In the genomic region with DNA sequence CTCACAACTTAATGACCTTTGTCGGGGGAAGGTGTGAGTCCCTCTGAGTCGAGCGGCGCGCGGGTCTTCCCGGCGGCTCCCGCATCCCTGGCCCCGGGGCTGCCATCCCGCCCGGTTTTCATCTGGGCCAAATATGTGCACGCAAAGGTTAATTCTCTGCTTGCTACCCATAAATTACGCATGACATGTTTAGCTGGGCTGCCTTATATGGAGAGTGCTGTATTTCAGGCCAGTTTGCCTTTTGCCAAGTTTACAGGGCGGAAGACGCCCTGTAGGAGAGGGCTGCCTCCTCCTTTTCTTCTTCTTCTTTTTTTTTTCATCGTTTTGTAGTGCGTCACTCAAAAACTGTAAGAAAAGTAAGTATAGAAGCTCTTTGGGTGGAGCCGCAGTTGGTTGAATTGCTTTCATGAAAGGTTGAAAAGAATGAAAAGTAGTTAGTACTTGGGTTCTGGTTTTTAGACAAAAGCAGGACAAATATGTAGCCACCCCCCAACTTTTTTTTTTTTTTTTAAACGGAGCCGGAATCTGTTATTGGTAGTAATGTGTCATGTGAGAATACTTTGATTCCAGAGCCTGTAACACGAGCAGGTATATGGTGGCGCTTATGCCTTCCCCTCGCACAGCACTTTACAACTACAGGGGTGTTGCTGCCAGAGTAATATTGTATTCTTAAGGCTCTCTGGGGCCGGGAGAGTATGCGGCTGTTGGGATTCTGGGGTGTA, we compare ENCODE assay signal across 8 cellular contexts. TPM values are rescaled to one million over a fixed set of nuclear protein-coding genes. Genes with fewer than 3 reads are reported as not detected.
DNase-seq lines count a peak whose midpoint lies in the region; ATAC-seq and TF ChIP-seq lines count a peak whose summit lies in the region.

No MANE protein-coding gene starts in this region.

- TF ChIP-seq CTCF in DOHH2 (IDR thresholded peaks at IDR 0.05; ENCODE audit: low read depth, low read length, poor library complexity, severe bottlenecking) (no peak), LNCaP clone FGC (IDR thresholded peaks at IDR 0.05; ENCODE audit: control insufficient read depth, extremely low read depth, insufficient read depth) (no peak), mammary epithelial cell (conservative IDR thresholded peaks at IDR 0.05 in 1 of 2, IDR thresholded peaks at IDR 0.05 in 1 of 2; ENCODE audit: extremely low read depth in 1 of 2, insufficient read depth in 1 of 2, low read depth in 1 of 2, low read length in 2 of 2) (no peak)

- CTCF ChIA-PET in mammary epithelial cell (lab: Charles Lee; ENCODE audit: low non-redundant PET) = no interaction called here

- H2AFZ ChIP-seq in mammary epithelial cell (ENCODE audit: low read depth, low read length) = peak overlapping the region; percentile 83

- in situ Hi-C loops in mammary epithelial cell (cut with MboI; ENCODE audit: low sequenced_read_pairs in 2 of 2) = loop anchor here in 1 of 2 donors (25.0 kb wide), 1 partner anchor 182 kb away; no protein-coding TSS in a partner anchor

- H3K9me3 ChIP-seq in DOHH2 (ENCODE audit: control insufficient read depth, insufficient read depth, low read length) (no peaks in the 10 kb centered on the region), mammary epithelial cell (replicated peaks; ENCODE audit: insufficient read depth, low read length) (no peaks in the 10 kb centered on the region), skeletal muscle tissue (ENCODE audit: control insufficient read depth in 3 of 3, low read length in 3 of 3) (no peaks in the 10 kb centered on the region)

- H3K9ac ChIP-seq in mammary epithelial cell (ENCODE audit: insufficient read depth, low read length) (peak overlapping the region; percentile 92), skeletal muscle tissue (ENCODE audit: low read depth in 1 of 3, low read length in 3 of 3) (peak overlapping the region; percentile 90 to 98 (median 90))

- H3K4me2 ChIP-seq in DOHH2 (ENCODE audit: low read length) (peak overlapping the region; percentile 88), mammary epithelial cell (ENCODE audit: insufficient read depth, low read depth, low read length) (peak overlapping the region; percentile 92)

- intact Hi-C loops in mammary epithelial cell (cut with micrococcal nuclease) = loop anchor here (1.0 to 10.0 kb wide), 7 partner anchors 29 to 955 kb away; partner anchors contain the start of gene GPR87

- H3K9me2 ChIP-seq in DOHH2 (replicated peaks; ENCODE audit: control insufficient read depth, low read length) = no peaks in the 10 kb centered on the region

- DNase-seq in LNCaP clone FGC (ENCODE audit: low read depth) = peak; percentile 48
- peak; percentile 53 for DNase-seq in SHP77 treated with DMSO at 0.1 percent for 48 hours (lab: John Stamatoyannopoulos, UW)
- DNase-seq in mammary epithelial cell = peak; percentile 70
- peak; percentile 61 for DNase-seq in inferior parietal cortex (ENCODE audit: extremely low spot score)
- DNase-seq in middle frontal gyrus (ENCODE audit: extremely low spot score, low spot score) = no peak

- H3K79me2 ChIP-seq in DOHH2 (ENCODE audit: control insufficient read depth, low read length) = peaks cover 92% of the 10 kb centered on the region
- H3K79me2 ChIP-seq in mammary epithelial cell (ENCODE audit: insufficient read depth, low read length) = peaks cover 61% of the 10 kb centered on the region

- WGBS in mammary epithelial cell (ENCODE audit: low coverage, missing lambda C conversion rate) = 4% methylated on average over 15 of the region's 26 CpGs

- no peaks in the 10 kb centered on the region for H3K27me3 ChIP-seq in DOHH2 (ENCODE audit: control insufficient read depth, low read length)
- no peaks in the 10 kb centered on the region for H3K27me3 ChIP-seq in mammary epithelial cell (ENCODE audit: insufficient read depth, low read length)
- H3K27me3 ChIP-seq in skeletal muscle tissue (ENCODE audit: control insufficient read depth in 3 of 3, insufficient read depth in 3 of 3, low read length in 3 of 3) = no peaks in the 10 kb centered on the region

- H3K27ac ChIP-seq in DOHH2 (ENCODE audit: low read depth, low read length) (peak overlapping the region; percentile 93), mammary epithelial cell (ENCODE audit: insufficient read depth, low read depth, low read length) (peak overlapping the region; percentile 90), skeletal muscle tissue (ENCODE audit: low read depth, low read length) (peak overlapping the region; percentile 97)

- no TSS peak for BruUV-seq in mammary epithelial cell (replicated peaks; lab: Mats Ljungman, UMichigan)

- ATAC-seq in GM21825 (IDR thresholded peaks at IDR 0.05; ENCODE audit: unreplicated experiment) = peak; percentile 10

- H3F3A ChIP-seq in DOHH2 (ENCODE audit: control insufficient read depth, insufficient read depth) = peaks cover 5% of the 10 kb centered on the region

- H4K20me1 ChIP-seq in DOHH2 (ENCODE audit: control insufficient read depth, insufficient read depth, low read depth, low read length) = peaks cover 34% of the 10 kb centered on the region
- H4K20me1 ChIP-seq in mammary epithelial cell (ENCODE audit: insufficient read depth, low read length) = no peaks in the 10 kb centered on the region

- H3K4me3 ChIP-seq in DOHH2 (ENCODE audit: low read length) (peak overlapping the region; percentile 95), LNCaP clone FGC (ENCODE audit: low read depth, low read length) (peak overlapping the region; percentile 85), mammary epithelial cell (replicated peaks in 1 of 3; ENCODE audit: insufficient read depth in 1 of 3, low read depth in 2 of 3, low read length in 3 of 3) (peak overlapping the region; percentile 62 to 87 (median 66)), skeletal muscle tissue (ENCODE audit: low read length in 3 of 3) (peak overlapping the region; percentile 84 to 96 (median 86))

- H3K36me3 ChIP-seq in DOHH2 (ENCODE audit: control insufficient read depth, low read length) = peaks cover 60% of the 10 kb centered on the region
- no peaks in the 10 kb centered on the region for H3K36me3 ChIP-seq in mammary epithelial cell (ENCODE audit: insufficient read depth, low read length)
- peaks cover 0 to 5% (median 0%) of the 10 kb centered on the region in 3 donors for H3K36me3 ChIP-seq in skeletal muscle tissue (ENCODE audit: control insufficient read depth in 3 of 3, insufficient read depth in 3 of 3, low read length in 3 of 3)

- dilution Hi-C loops in mammary epithelial cell (cut with HindIII; ENCODE audit: low sequenced_read_pairs) = no loop called here

- peaks cover 73% of the 10 kb centered on the region for H3K4me1 ChIP-seq in DOHH2 (ENCODE audit: control insufficient read depth, low read length)
- peaks cover 33% of the 10 kb centered on the region for H3K4me1 ChIP-seq in mammary epithelial cell (ENCODE audit: insufficient read depth, low read length)
- peaks cover 18 to 34% (median 20%) of the 10 kb centered on the region in 3 donors for H3K4me1 ChIP-seq in skeletal muscle tissue (ENCODE audit: control insufficient read depth in 3 of 3, insufficient read depth in 3 of 3, low read length in 3 of 3)

RNA-seq across cellular contexts. Expression of gene MBNL1, which starts 0.9 kb away (rescaled TPM):
- total RNA-seq in mammary epithelial cell (100 to 1,000 TPM; 107 to 188 TPM), skeletal muscle tissue (76.7 TPM)
- polyA plus RNA-seq in mammary epithelial cell = 69.5 TPM
- 363 TPM for polyA minus RNA-seq in mammary epithelial cell
